ENCODE assay signal across 7 cellular contexts in genomic region chr9:112061152-112061740, GRCh38.
DNase-seq lines count a peak whose midpoint lies in the region; ATAC-seq and TF ChIP-seq lines count a peak whose summit lies in the region.

No MANE protein-coding gene starts in this region.

- peak overlapping the region; percentile 7 for H4K91ac ChIP-seq in trophoblast cell (ENCODE audit: low read depth, low read length)

- H2BK5ac ChIP-seq in trophoblast cell (ENCODE audit: low read depth, low read length, poor library complexity): no peak overlapping the region

- no peak overlapping the region for H4K12ac ChIP-seq in trophoblast cell (ENCODE audit: low read depth, low read length)

- peak overlapping the region; percentile 10 for H2BK12ac ChIP-seq in trophoblast cell (ENCODE audit: low read length)

- in situ Hi-C loops in KBM-7 (cut with MboI; ENCODE audit: low pct_unique_long_range_greater_than_20kb, low sequenced_read_pairs): no loop called here

- DNase-seq in GM10248 (ENCODE audit: extremely low spot score) (peak; percentile 72), KBM-7 (peak; percentile 94), foreskin keratinocyte (peak; percentile 95 to 98), trophoblast cell (peak; percentile 78 to 84)
- peak; percentile 65 for DNase-seq in activated CD8-positive, alpha-beta T cell treated with anti-CD3 and anti-CD28 coated beads for 36 hours

- no peak overlapping the region for H2BK120ac ChIP-seq in trophoblast cell (ENCODE audit: insufficient read depth, low read length, poor library complexity)

- H3K9me3 Mint-ChIP-seq in activated CD8-positive, alpha-beta T cell treated with anti-CD3 and anti-CD28 coated beads for 36 hours: no peaks in the 10 kb centered on the region

- H3K9me3 ChIP-seq in trophoblast cell (ENCODE audit: insufficient read depth, low read depth, low read length): no peaks in the 10 kb centered on the region

- CTCF ChIA-PET in GM10248 (lab: Yijun Ruan, JAX): interaction anchor here (0.8 to 8.0 kb wide), 6 partner anchors 8 to 27 kb away, joined by 3 to 54 read pairs (median 5); no protein-coding TSS in a partner anchor
- CTCF ChIA-PET in activated CD8-positive, alpha-beta T cell treated with anti-CD3 and anti-CD28 coated beads for 36 hours (lab: Charles Lee): interaction anchor here (1.2 kb wide), 2 partner anchors 157 to 303 kb away, joined by 3 to 4 read pairs; no protein-coding TSS in a partner anchor

- H3K18ac ChIP-seq in trophoblast cell (ENCODE audit: low read length): no peak overlapping the region

- peak overlapping the region; percentile 7 for H3K27ac Mint-ChIP-seq in activated CD8-positive, alpha-beta T cell treated with anti-CD3 and anti-CD28 coated beads for 36 hours

- peaks cover under 1% of the 10 kb centered on the region for H3K79me1 ChIP-seq in trophoblast cell (ENCODE audit: low read length)

- peaks cover 0 to 7% of the 10 kb centered on the region in 2 experiments for H3K36me3 ChIP-seq in trophoblast cell (ENCODE audit: control insufficient read depth in 1 of 2, insufficient read depth in 2 of 2, low read length in 2 of 2)

- POLR2A ChIA-PET in GM10248 (lab: Yijun Ruan, JAX): interaction anchor here (0.8 to 2.2 kb wide), 3 partner anchors 9 to 240 kb away, joined by 3 to 7 read pairs (median 5); no protein-coding TSS in a partner anchor
- POLR2A ChIA-PET in activated CD8-positive, alpha-beta T cell treated with anti-CD3 and anti-CD28 coated beads for 36 hours (lab: Charles Lee): interaction anchor here (1.0 to 1.4 kb wide), 2 partner anchors 11 to 14 kb away, joined by 3 read pairs; no protein-coding TSS in a partner anchor

- H2AK5ac ChIP-seq in trophoblast cell (ENCODE audit: low read length): no peak overlapping the region

- no peak overlapping the region for H3K4ac ChIP-seq in trophoblast cell (ENCODE audit: low read depth, low read length)

- WGBS in trophoblast cell (ENCODE audit: extremely low coverage, insufficient coverage, insufficient read length): no CpG with 5 or more reads among the region's 3 CpGs

- TF ChIP-seq CTCF in GM10248 (IDR thresholded peaks at IDR 0.05; ENCODE audit: control extremely low read depth, extremely low read depth, low read depth, missing control alignments) (no peak), foreskin keratinocyte (conservative IDR thresholded peaks at IDR 0.05) (no peak)
- TF ChIP-seq CTCF in activated CD8-positive, alpha-beta T cell treated with anti-CD3 and anti-CD28 coated beads for 36 hours (IDR thresholded peaks at IDR 0.05): no peak

- H3K27me3 ChIP-seq in foreskin keratinocyte (no peaks in the 10 kb centered on the region), trophoblast cell (ENCODE audit: insufficient read depth, low read length) (no peaks in the 10 kb centered on the region)

- ATAC-seq in GM21576 (IDR thresholded peaks at IDR 0.05; ENCODE audit: unreplicated experiment) (peak; percentile 68), foreskin keratinocyte (peak; percentile 73), HG02840 (IDR thresholded peaks at IDR 0.05; ENCODE audit: low FRiP score, unreplicated experiment) (no peak)
- peak; percentile 84 for ATAC-seq in activated CD8-positive, alpha-beta T cell treated with anti-CD3 and anti-CD28 coated beads for 36 hours

- no peak overlapping the region for H3K9ac ChIP-seq in trophoblast cell (ENCODE audit: low read length)

- H3K4me1 ChIP-seq in foreskin keratinocyte (peaks cover 31% of the 10 kb centered on the region), trophoblast cell (ENCODE audit: control insufficient read depth in 1 of 2, insufficient read depth in 2 of 2, low read length in 2 of 2) (peaks cover 11% of the 10 kb centered on the region in 2 experiments)

- H2AFZ ChIP-seq in trophoblast cell (ENCODE audit: insufficient read depth, low read length, poor library complexity): no peak overlapping the region

- intact Hi-C loops in activated CD8-positive, alpha-beta T cell treated with anti-CD3 and anti-CD28 coated beads for 36 hours (cut with micrococcal nuclease): loop anchor here (10.0 kb wide), 1 partner anchor 466 kb away; the partner anchor contains the start of gene PTGR1

- H3K4me3 ChIP-seq in trophoblast cell (ENCODE audit: low read depth, low read length): no peak overlapping the region

- H3K27ac ChIP-seq in foreskin keratinocyte: peak overlapping the region; percentile 89
- H3K27ac ChIP-seq in trophoblast cell (ENCODE audit: low read depth, low read length): peak overlapping the region; percentile 40

- H3K79me2 ChIP-seq in trophoblast cell (ENCODE audit: control insufficient read depth, insufficient read depth, low read length, poor library complexity): no peaks in the 10 kb centered on the region

- no peak overlapping the region for H3K4me2 ChIP-seq in trophoblast cell (ENCODE audit: low read length)

- H3K36me3 Mint-ChIP-seq in activated CD8-positive, alpha-beta T cell treated with anti-CD3 and anti-CD28 coated beads for 36 hours (ENCODE audit: low read depth): peaks cover 3% of the 10 kb centered on the region

- H3K4me3 Mint-ChIP-seq in activated CD8-positive, alpha-beta T cell treated with anti-CD3 and anti-CD28 coated beads for 36 hours: no peak overlapping the region

- no peak overlapping the region for H3K14ac ChIP-seq in trophoblast cell (ENCODE audit: low read length)

- peaks cover 22% of the 10 kb centered on the region for H3K4me1 Mint-ChIP-seq in activated CD8-positive, alpha-beta T cell treated with anti-CD3 and anti-CD28 coated beads for 36 hours (ENCODE audit: low read depth)

- no peak overlapping the region for H3K23ac ChIP-seq in trophoblast cell (ENCODE audit: low read length)

- H3K27me3 Mint-ChIP-seq in activated CD8-positive, alpha-beta T cell treated with anti-CD3 and anti-CD28 coated beads for 36 hours: no peaks in the 10 kb centered on the region

- H4K8ac ChIP-seq in trophoblast cell (ENCODE audit: low read depth, low read length): no peak overlapping the region
